ENCODE assay signal across 8 cellular contexts in the genomic region with DNA sequence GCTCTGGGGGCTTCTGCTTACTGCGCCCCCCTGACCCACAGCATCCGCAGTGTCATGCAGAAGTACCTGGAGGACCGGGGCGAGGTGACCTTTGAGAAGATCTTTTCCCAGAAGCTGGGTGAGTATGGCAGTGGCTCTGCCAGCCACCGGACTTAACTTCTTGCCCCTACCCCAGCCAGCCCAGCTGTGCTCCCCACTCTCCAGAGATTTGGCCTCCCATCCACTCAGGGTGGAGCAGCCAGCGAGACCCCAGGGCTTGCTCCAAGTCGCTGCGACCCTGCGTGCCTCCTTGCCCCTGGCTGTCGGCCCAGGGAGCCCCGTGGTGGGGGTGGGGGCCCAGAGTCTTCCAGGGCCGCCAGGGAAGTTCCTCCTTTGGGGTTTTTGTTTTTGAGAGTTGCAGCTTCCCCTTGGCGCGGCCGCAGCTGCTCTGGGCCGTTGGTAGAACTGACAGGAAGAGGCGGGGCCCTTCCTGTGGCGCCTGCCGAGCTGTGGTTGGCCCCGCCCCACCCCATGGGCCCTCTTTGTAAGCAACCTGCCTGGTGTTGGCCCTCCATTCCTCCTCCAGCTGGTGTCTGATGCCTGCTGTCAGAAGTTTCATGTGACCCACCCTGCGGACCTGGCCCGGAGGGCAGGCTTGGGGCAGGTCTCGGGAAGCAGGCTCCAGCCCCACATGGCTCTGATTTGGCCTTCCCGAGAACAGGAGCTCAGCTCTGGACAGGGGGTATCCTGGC. TPM values are rescaled to one million over a fixed set of nuclear protein-coding genes. Genes with fewer than 3 reads are reported as not detected.
A peak's percentile ranks its signal among the peaks of the same experiment; 100 is the strongest.
DNase-seq lines count a peak whose midpoint lies in the region; ATAC-seq and TF ChIP-seq lines count a peak whose summit lies in the region.

No MANE protein-coding gene starts in this region.

- H3K27me3 Mint-ChIP-seq in activated T-cell treated with anti-CD3 and anti-CD28 coated beads, Interleukin-2, amount 50 U/mL, for 72 hours (ENCODE audit: low read depth): no peaks in the 10 kb centered on the region

- H3K27ac Mint-ChIP-seq in activated T-cell treated with anti-CD3 and anti-CD28 coated beads, Interleukin-2, amount 50 U/mL, for 72 hours: peak overlapping the region; percentile 81

- H3K9me3 Mint-ChIP-seq in activated T-cell treated with anti-CD3 and anti-CD28 coated beads, Interleukin-2, amount 50 U/mL, for 72 hours: no peaks in the 10 kb centered on the region

- peaks cover 4 to 24% of the 10 kb centered on the region in 2 donors for H3K36me3 Mint-ChIP-seq in activated T-cell treated with anti-CD3 and anti-CD28 coated beads, Interleukin-2, amount 50 U/mL, for 72 hours (ENCODE audit: insufficient read depth in 2 of 2)

- TF ChIP-seq POLR2A in ovary (IDR thresholded peaks at IDR 0.05) (no peak), transverse colon (IDR thresholded peaks at IDR 0.05) (peak; percentile 48)

- H3K4me1 Mint-ChIP-seq in activated T-cell treated with anti-CD3 and anti-CD28 coated beads, Interleukin-2, amount 50 U/mL, for 72 hours (ENCODE audit: low read depth): peaks cover 76% of the 10 kb centered on the region

- H3K9me3 ChIP-seq in ovary (no peaks in the 10 kb centered on the region), transverse colon (no peaks in the 10 kb centered on the region)

- WGBS in ovary, 3 donors: 11 to 20% (median 14%) methylated on average over 22 to 24 of the region's 24 CpGs
- 10 to 13% methylated on average over 3 to 23 of the region's 24 CpGs for WGBS in transverse colon (ENCODE audit: low coverage in 1 of 2), 2 donors

- in situ Hi-C loops in transverse colon (cut with MboI; ENCODE audit: low pct_ligation_motif_present in 1 of 4, low pct_unique_long_range_greater_than_20kb in 1 of 4, low sequenced_read_pairs in 3 of 4): no loop called here

- peak overlapping the region; percentile 75 to 97 for H3K4me3 Mint-ChIP-seq in activated T-cell treated with anti-CD3 and anti-CD28 coated beads, Interleukin-2, amount 50 U/mL, for 72 hours

- DNase-seq in AG08395 (ENCODE audit: low spot score) (peak; percentile 81), OCI-M1 (lab: John Stamatoyannopoulos, UW) (peak; percentile 98), fibroblast of pulmonary artery (ENCODE audit: low read depth) (peak; percentile 82), ovary (peak; percentile 80 to 88 (median 83)), transverse colon (peak; percentile 94)
- DNase-seq in activated T-cell treated with anti-CD3 and anti-CD28 coated beads, Interleukin-2, amount 50 U/mL, for 72 hours: peak; percentile 89 to 90

- peak overlapping the region; percentile 67 to 81 for H3K27ac ChIP-seq in ovary
- peak overlapping the region; percentile 95 to 98 (median 97) for H3K27ac ChIP-seq in transverse colon

- TF ChIP-seq CTCF in fibroblast of pulmonary artery (IDR thresholded peaks at IDR 0.05; ENCODE audit: low read length, missing control alignments) (no peak), ovary (IDR thresholded peaks at IDR 0.05) (no peak), transverse colon (IDR thresholded peaks at IDR 0.05) (no peak)

- H3K36me3 ChIP-seq in ovary (no peaks in the 10 kb centered on the region), transverse colon (peaks cover 2 to 34% (median 16%) of the 10 kb centered on the region in 4 donors)

- TF ChIP-seq EP300 in ovary (IDR thresholded peaks at IDR 0.05) (no peak), transverse colon (IDR thresholded peaks at IDR 0.05; ENCODE audit: low read depth) (no peak)

- peaks cover 44% of the 10 kb centered on the region for H3K4me1 ChIP-seq in ovary (ENCODE audit: insufficient read depth)
- peaks cover 44 to 67% (median 58%) of the 10 kb centered on the region in 4 donors for H3K4me1 ChIP-seq in transverse colon

- peak overlapping the region; percentile 29 for H3K4me3 ChIP-seq in fibroblast of pulmonary artery (replicated peaks; ENCODE audit: low read depth, low read length)
- peak overlapping the region; percentile 15 for H3K4me3 ChIP-seq in ovary
- H3K4me3 ChIP-seq in transverse colon: peak overlapping the region in 3 of 4 donors; percentile 5 to 37 (median 21)

- H3K27me3 ChIP-seq in ovary (no peaks in the 10 kb centered on the region), transverse colon (no peaks in the 10 kb centered on the region)

- intact Hi-C loops in ovary (cut with DNase I): loop anchor here in 1 of 4 donors (10.0 kb wide), 1 partner anchor 117 kb away; the partner anchor contains the start of gene RAD9A
- intact Hi-C loops in transverse colon (cut with DNase I; ENCODE audit: low total_unique reads): loop anchor here (10.0 kb wide), 1 partner anchor 643 kb away; the partner anchor contains the start of gene RBM4

- ATAC-seq in GM19035 (IDR thresholded peaks at IDR 0.05; ENCODE audit: unreplicated experiment) (peak; percentile 80), HG03175 (IDR thresholded peaks at IDR 0.05; ENCODE audit: unreplicated experiment) (peak; percentile 90)
- peak; percentile 89 for ATAC-seq in activated T-cell treated with anti-CD3 and anti-CD28 coated beads, Interleukin-2, amount 50 U/mL, for 72 hours (replicated peaks in 1 of 2)

RNA-seq across cellular contexts. Expression of gene GRK2, which starts 11.1 kb away (rescaled TPM):
- total RNA-seq in activated T-cell treated with anti-CD3 and anti-CD28 coated beads, Interleukin-2, amount 50 U/mL, for 72 hours: 100 to 1,000 TPM; 379 to 422 TPM
- 10 to 100 TPM; 24.8 to 58.1 (median 49.0) TPM for total RNA-seq in ovary
- polyA plus RNA-seq in ovary: 10 to 100 TPM; 21.5 to 39.3 TPM
- 100 to 1,000 TPM; 104 to 294 (median 160) TPM for total RNA-seq in transverse colon

RNA-seq across cellular contexts. Expression of gene ANKRD13D, which starts 11.7 kb away (rescaled TPM):
- total RNA-seq in activated T-cell treated with anti-CD3 and anti-CD28 coated beads, Interleukin-2, amount 50 U/mL, for 72 hours: 10 to 100 TPM; 78.5 to 90.9 TPM
- total RNA-seq in ovary (10 to 100 TPM; 35.6 to 60.9 (median 44.6) TPM), transverse colon (100 to 1,000 TPM in 1 of 4 donors, 10 to 100 TPM in 3; 19.7 to 194 (median 54.5) TPM)
- 10 to 100 TPM in 1 of 2 donors, 1 to 10 TPM in 1; 5.6 to 29.3 TPM for polyA plus RNA-seq in ovary

RNA-seq across cellular contexts. Expression of gene SSH3, which starts 25.9 kb away (rescaled TPM):
- total RNA-seq in activated T-cell treated with anti-CD3 and anti-CD28 coated beads, Interleukin-2, amount 50 U/mL, for 72 hours: 10 to 100 TPM; 13.3 to 20.3 TPM
- 10 to 100 TPM; 37.9 to 69.9 (median 52.1) TPM for total RNA-seq in ovary
- polyA plus RNA-seq in ovary: 10 to 100 TPM; 18.1 to 32.1 TPM
- total RNA-seq in transverse colon: 100 to 1,000 TPM in 2 of 4 donors, 10 to 100 TPM in 2; 73.0 to 174 (median 123) TPM

Comparison
In these comparisons a context has a peak if more than half of its experiments do, and no peak if none do; other contexts are left out.
1. Peak in every context shown above with its lines: DNase-seq, ATAC-seq, H3K4me3 ChIP-seq and H3K27ac ChIP-seq.